3 cellular contexts compared by ENCODE assay signal in genomic region chr4:4188557-4188956, GRCh38. TPM values are rescaled to one million over a fixed set of nuclear protein-coding genes. Genes with fewer than 3 reads are reported as not detected.
"Had no signal": no experiment of that assay in that cellular context is flagged by ENCODE, and none has a peak within 500 bp of the region (broad histone marks: within the 10 kb centered on the region; RNA-seq: fewer than 3 reads in every experiment).

No MANE protein-coding gene starts in this region.

RNA-seq across cellular contexts. Expression of gene OTOP1, which starts 38.2 kb away (rescaled TPM):
- polyA plus RNA-seq: naive thymus-derived CD4-positive, alpha-beta T cell; ovary; smooth muscle cell had no signal
